21 cellular contexts compared by ENCODE assay signal in genomic region chr15:68220967-68221366, GRCh38.
"Had no signal": no experiment of that assay in that cellular context is flagged by ENCODE, and none has a peak within 500 bp of the region (broad histone marks: within the 10 kb centered on the region; RNA-seq: fewer than 3 reads in every experiment).

No MANE protein-coding gene starts in this region.

- H3K27ac Mint-ChIP-seq: activated naive CD4-positive, alpha-beta T cell treated with anti-CD3 and anti-CD28 coated beads, Interleukin-2, amount 10 ng/mL, durations not matched to agents 7 days and 5 days; activated naive CD8-positive, alpha-beta T cell treated with anti-CD3 and anti-CD28 coated beads, Interleukin-2, amount 10 ng/mL, durations not matched to agents 7 days and 5 days; activated T-helper 1 cell treated with anti-CD3 and anti-CD28 coated beads, Interleukin-12 subunit alpha, Interleukin-12 subunit beta, Interleukin-2, Interleukin-4 antibody, amounts not matched to agents 30 ng/mL and 10 ng/mL and 1 ng/mL, durations not matched to agents 14 hours and 24 hours and 36 hours; naive thymus-derived CD4-positive, alpha-beta T cell; T-cell; T-helper 2 cell treated with Interferon-gamma antibody and Interleukin-4, amounts not matched to agents 5 μg/mL and 100 μg/mL, for 36 hours had no signal

- ATAC-seq: heart right ventricle; naive thymus-derived CD4-positive, alpha-beta T cell; pancreas; psoas muscle; T-cell had no signal

- DNase-seq: activated CD4-positive, alpha-beta T cell treated with anti-CD3 and anti-CD28 coated beads for 4 hours; activated CD4-positive, alpha-beta T cell treated with anti-CD3 and anti-CD28 coated beads, Interleukin-2, amount 50 U/mL, for 4 hours; activated CD8-positive, alpha-beta memory T cell treated with anti-CD3 and anti-CD28 coated beads, Interleukin-2, amount 50 U/mL, for 4 hours; activated naive CD4-positive, alpha-beta T cell treated with anti-CD3 and anti-CD28 coated beads, Interleukin-2, amount 10 ng/mL, durations not matched to agents 7 days and 5 days; activated naive CD8-positive, alpha-beta T cell treated with anti-CD3 and anti-CD28 coated beads, Interleukin-2, amount 10 ng/mL, durations not matched to agents 7 days and 5 days; activated T-cell treated with anti-CD3 and anti-CD28 coated beads, Interleukin-2, amount 50 U/mL, for 1 hour; brain microvascular endothelial cell; caudate nucleus; dermis blood vessel endothelial cell; effector CD4-positive, alpha-beta T cell; esophagus squamous epithelium; foreskin melanocyte; heart right ventricle; midbrain; pancreas; psoas muscle; stimulated activated naive CD4-positive, alpha-beta T cell treated with Interleukin-2 at 50 U/mL for 16 hours; T-cell had no signal

- H3K27me3 Mint-ChIP-seq: activated naive CD4-positive, alpha-beta T cell treated with anti-CD3 and anti-CD28 coated beads, Interleukin-2, amount 10 ng/mL, durations not matched to agents 7 days and 5 days; activated naive CD8-positive, alpha-beta T cell treated with anti-CD3 and anti-CD28 coated beads, Interleukin-2, amount 10 ng/mL, durations not matched to agents 7 days and 5 days; naive thymus-derived CD4-positive, alpha-beta T cell; T-cell had no signal

- H3K9me3 Mint-ChIP-seq: activated naive CD4-positive, alpha-beta T cell treated with anti-CD3 and anti-CD28 coated beads, Interleukin-2, amount 10 ng/mL, durations not matched to agents 7 days and 5 days; activated naive CD8-positive, alpha-beta T cell treated with anti-CD3 and anti-CD28 coated beads, Interleukin-2, amount 10 ng/mL, durations not matched to agents 7 days and 5 days; activated T-helper 1 cell treated with anti-CD3 and anti-CD28 coated beads, Interleukin-12 subunit alpha, Interleukin-12 subunit beta, Interleukin-2, Interleukin-4 antibody, amounts not matched to agents 30 ng/mL and 10 ng/mL and 1 ng/mL, durations not matched to agents 14 hours and 24 hours and 36 hours; naive thymus-derived CD4-positive, alpha-beta T cell; T-cell; T-helper 2 cell treated with Interferon-gamma antibody and Interleukin-4, amounts not matched to agents 5 μg/mL and 100 μg/mL, for 36 hours had no signal

- H3K4me3 Mint-ChIP-seq: activated naive CD4-positive, alpha-beta T cell treated with anti-CD3 and anti-CD28 coated beads, Interleukin-2, amount 10 ng/mL, durations not matched to agents 7 days and 5 days; activated naive CD8-positive, alpha-beta T cell treated with anti-CD3 and anti-CD28 coated beads, Interleukin-2, amount 10 ng/mL, durations not matched to agents 7 days and 5 days; activated T-helper 1 cell treated with anti-CD3 and anti-CD28 coated beads, Interleukin-12 subunit alpha, Interleukin-12 subunit beta, Interleukin-2, Interleukin-4 antibody, amounts not matched to agents 30 ng/mL and 10 ng/mL and 1 ng/mL, durations not matched to agents 14 hours and 24 hours and 36 hours; naive thymus-derived CD4-positive, alpha-beta T cell; T-cell; T-helper 2 cell treated with Interferon-gamma antibody and Interleukin-4, amounts not matched to agents 5 μg/mL and 100 μg/mL, for 36 hours had no signal
